15 cellular contexts compared by ENCODE assay signal in genomic region chr20:19589731-19590362, GRCh38.
DNase-seq lines count a peak whose midpoint lies in the region; ATAC-seq, FAIRE-seq and TF ChIP-seq lines count a peak whose summit lies in the region.
"Had no signal": no experiment of that assay in that cellular context is flagged by ENCODE, and none has a peak within 500 bp of the region (broad histone marks: within the 10 kb centered on the region; RNA-seq: fewer than 3 reads in every experiment).

No MANE protein-coding gene starts in this region.

- ATAC-seq in K562 (no peak), psoas muscle (no peak), GM18498 (IDR thresholded peaks at IDR 0.05; ENCODE audit: unreplicated experiment) (no peak), HG03460 (IDR thresholded peaks at IDR 0.05; ENCODE audit: unreplicated experiment) (no peak)
- ATAC-seq: GM12878 had no signal

- no peak overlapping the region for H3K9ac ChIP-seq in K562 (ENCODE audit: insufficient read depth in 1 of 2, low read depth in 2 of 2, low read length in 2 of 2)
- H3K9ac ChIP-seq: BLaER1, GM23248 had no signal

- TF ChIP-seq CTCF in A673 (conservative IDR thresholded peaks at IDR 0.05; ENCODE audit: low read depth, low read length), result no peak
- TF ChIP-seq CTCF in K562 (IDR thresholded peaks at IDR 0.05 in 2 of 3, conservative IDR thresholded peaks at IDR 0.05 in 1 of 3; ENCODE audit: insufficient read depth in 2 of 3, low read depth in 1 of 3, low read length in 3 of 3), result no peak
- no peak for TF ChIP-seq CTCF in psoas muscle (IDR thresholded peaks at IDR 0.05)
- no peak for TF ChIP-seq CTCF in ascending aorta (IDR thresholded peaks at IDR 0.05)

- H3K4me3 ChIP-seq in A673 (ENCODE audit: low read depth, low read length, poor library complexity, severe bottlenecking), result no peak overlapping the region
- H3K4me3 ChIP-seq in K562, result no peak overlapping the region
- H3K4me3 ChIP-seq in psoas muscle, result no peak overlapping the region
- H3K4me3 ChIP-seq in ascending aorta, result no peak overlapping the region
- H3K4me3 ChIP-seq: BLaER1, GM12878, GM23248, HAP-1 had no signal

- H3K9me3 ChIP-seq in A673 (ENCODE audit: low read depth, low read length, poor library complexity, severe bottlenecking) (peaks cover 4% of the 10 kb centered on the region), K562 (replicated peaks; ENCODE audit: control insufficient read depth, insufficient read depth, low read depth, low read length) (no peaks in the 10 kb centered on the region), psoas muscle (no peaks in the 10 kb centered on the region), ascending aorta (no peaks in the 10 kb centered on the region)
- H3K9me3 ChIP-seq: HAP-1 had no signal

- TF ChIP-seq POLR2A in K562 (conservative IDR thresholded peaks at IDR 0.05), result no peak

- no peak overlapping the region for H2AFZ ChIP-seq in K562 (ENCODE audit: low read depth, low read length)
- H2AFZ ChIP-seq: GM23248 had no signal

- H3K36me3 ChIP-seq in A673 (ENCODE audit: insufficient read depth, low read length, poor library complexity, severe bottlenecking) (peaks cover 34% of the 10 kb centered on the region), K562 (ENCODE audit: control insufficient read depth, insufficient read depth, low read length) (no peaks in the 10 kb centered on the region), psoas muscle (ENCODE audit: insufficient read depth in 1 of 2, low read depth in 1 of 2) (no peaks in the 10 kb centered on the region), ascending aorta (peaks cover 0 to 9% of the 10 kb centered on the region in 2 donors)
- H3K36me3 ChIP-seq: BLaER1, HAP-1 had no signal

- CTCF ChIA-PET in A673 (lab: Charles Lee), result interaction anchor here (1.0 to 1.2 kb wide), 2 partner anchors 72 to 267 kb away, joined by 3 to 4 read pairs; no protein-coding TSS in a partner anchor
- CTCF ChIA-PET in HEK293T (lab: Yijun Ruan, JAX), result no interaction called here
- CTCF ChIA-PET in K562 (lab: Yijun Ruan, JAX; ENCODE audit: low intra/inter-chr PET ratio), result no interaction called here

- in situ Hi-C loops in K562 (cut with MboI), result loop anchor here (25.0 kb wide), 1 partner anchor 378 kb away; the partner anchor contains the start of gene SLC24A3

- TF ChIP-seq RAD21 in K562 (CRISPR knock-in tag; conservative IDR thresholded peaks at IDR 0.05 in 1 of 2, IDR thresholded peaks at IDR 0.05 in 1 of 2), result no peak

- H3K9me1 ChIP-seq in K562 (ENCODE audit: control insufficient read depth, insufficient read depth, low read length), result no peaks in the 10 kb centered on the region

- H3K79me2 ChIP-seq in K562 (ENCODE audit: control insufficient read depth, insufficient read depth, low read length), result no peaks in the 10 kb centered on the region

- H3K4me1 ChIP-seq in A673 (ENCODE audit: insufficient read depth, low read length, poor library complexity, severe bottlenecking) (peaks cover 34% of the 10 kb centered on the region), K562 (replicated peaks in 1 of 2; ENCODE audit: control insufficient read depth in 2 of 2, insufficient read depth in 2 of 2, low read length in 2 of 2) (no peaks in the 10 kb centered on the region), psoas muscle (peaks cover 6% of the 10 kb centered on the region), ascending aorta (peaks cover 0 to 4% of the 10 kb centered on the region in 2 donors)
- H3K4me1 ChIP-seq: BLaER1, HAP-1 had no signal

- peak; percentile 95 for DNase-seq in A673 (ENCODE audit: low spot score)
- DNase-seq in HEK293T (ENCODE audit: extremely low spot score), result no peak
- DNase-seq in K562 (ENCODE audit: extremely low read depth in 1 of 4, low spot score in 3 of 4), result no peak
- DNase-seq in psoas muscle, result no peak
- DNase-seq in ascending aorta (ENCODE audit: low spot score in 2 of 2), result no peak
- DNase-seq: AML-193, DMS153, DMS79, GM23248 had no signal

- no peaks in the 10 kb centered on the region for H3K27me3 ChIP-seq in A673 (replicated peaks; ENCODE audit: insufficient read depth, low read depth, low read length, poor library complexity)
- no peaks in the 10 kb centered on the region for H3K27me3 ChIP-seq in K562 (ENCODE audit: control insufficient read depth in 2 of 2, insufficient read depth in 2 of 2, low read length in 2 of 2)
- no peaks in the 10 kb centered on the region for H3K27me3 ChIP-seq in psoas muscle (ENCODE audit: insufficient read depth in 3 of 3, low read length in 2 of 3)
- H3K27me3 ChIP-seq in ascending aorta, result no peaks in the 10 kb centered on the region
- H3K27me3 ChIP-seq: BLaER1 had no signal

- POLR2A ChIA-PET in A673 (lab: Charles Lee; ENCODE audit: low non-redundant PET) (interaction anchor here (0.6 to 0.7 kb wide), 2 partner anchors 267 to 268 kb away, joined by 3 to 4 read pairs; no protein-coding TSS in a partner anchor), HEK293T (lab: Yijun Ruan, JAX) (no interaction called here), K562 (lab: Yijun Ruan, JAX) (no interaction called here)

- TF ChIP-seq EP300 in K562 (IDR thresholded peaks at IDR 0.05; ENCODE audit: low read length), result no peak

- no peaks in the 10 kb centered on the region for H4K20me1 ChIP-seq in K562 (replicated peaks; ENCODE audit: control insufficient read depth, insufficient read depth, low read length)
- H4K20me1 ChIP-seq: BLaER1 had no signal

- BruUV-seq in A673 (replicated peaks; lab: Mats Ljungman, UMichigan) (no TSS peak), K562 (replicated peaks; lab: Mats Ljungman, UMichigan) (no TSS peak)

- intact Hi-C loops in A673 (cut with micrococcal nuclease; ENCODE audit: unreplicated experiment), result loop anchor here (1.0 to 10.0 kb wide), 4 partner anchors 72 to 377 kb away; partner anchors contain the start of gene SLC24A3
- intact Hi-C loops in K562 (cut with micrococcal nuclease), result loop anchor here (10.0 kb wide), 1 partner anchor 1175 kb away; no protein-coding TSS in a partner anchor
- intact Hi-C loops in psoas muscle (cut with DNase I), result loop anchor here in 1 of 2 donors (10.0 kb wide), 1 partner anchor 245 kb away; no protein-coding TSS in a partner anchor
- intact Hi-C loops in ascending aorta (cut with DNase I), result no loop called here

- FAIRE-seq in K562 (lab: Jason Lieb, UNC), result no peak
- FAIRE-seq: GM12878, GM19239 had no signal

- 11% methylated on average over 5 of the region's 7 CpGs for WGBS in K562 (ENCODE audit: insufficient coverage, low coverage, missing lambda C conversion rate)
- 73 to 79% (median 78%) methylated on average over 7 of the region's 7 CpGs for WGBS in psoas muscle, 3 donors

- H3K27ac ChIP-seq in A673 (ENCODE audit: low read depth, low read length, poor library complexity, severe bottlenecking) (peak overlapping the region; percentile 87), K562 (ENCODE audit: extremely low read depth, low read depth, low read length) (no peak overlapping the region), psoas muscle (peak overlapping the region; percentile 7), ascending aorta (no peak overlapping the region)
- H3K27ac ChIP-seq: BLaER1, GM23248 had no signal

- no peak overlapping the region for H3K4me2 ChIP-seq in K562 (ENCODE audit: insufficient read depth, low read length)
- H3K4me2 ChIP-seq: BLaER1 had no signal

TF ChIP-seq in HEK293T, 16 proteins besides CTCF, POLR2A, EP300 and RAD21:
- TF ChIP-seq HDGF (IDR thresholded peaks at IDR 0.05; ENCODE audit: borderline replicate concordance) (no peak), ELF4 (IDR thresholded peaks at IDR 0.05) (peak; percentile 73; the same call in 1 of the 2 replicates)
TF ChIP-seq in HEK293T: peak in this region for 1.

Comparison
In these comparisons a context has a peak if more than half of its experiments do, and no peak if none do; other contexts are left out.
1. H3K27ac ChIP-seq: peak in A673 (single experiment) and psoas muscle (single experiment); none in K562 (single experiment) and ascending aorta (0 of 2).